18 cellular contexts compared by ENCODE assay signal in genomic region chr14:38003746-38004609, GRCh38.
"Had no signal": no experiment of that assay in that cellular context is flagged by ENCODE, and none has a peak within 500 bp of the region (broad histone marks: within the 10 kb centered on the region; RNA-seq: fewer than 3 reads in every experiment).

No MANE protein-coding gene starts in this region.

- H3K36me3 ChIP-seq: esophagus muscularis mucosa, gastrocnemius medialis, left ventricle myocardium inferior, lower lobe of right lung, sigmoid colon, stomach, thoracic aorta, transverse colon had no signal

- H3K27ac ChIP-seq: epithelial cell of prostate, esophagus muscularis mucosa, gastrocnemius medialis, left ventricle myocardium inferior, lower lobe of right lung, sigmoid colon, skin epidermis, stomach, thoracic aorta, transverse colon had no signal

- H3K4me3 ChIP-seq: esophagus muscularis mucosa, gastrocnemius medialis, left ventricle myocardium inferior, lower lobe of right lung, sigmoid colon, skin epidermis, stomach, thoracic aorta, transverse colon had no signal

- H3K9me3 ChIP-seq: esophagus muscularis mucosa, gastrocnemius medialis, left ventricle myocardium inferior, lower lobe of right lung, sigmoid colon, stomach, thoracic aorta, transverse colon had no signal

- DNase-seq: effector memory CD8-positive, alpha-beta T cell; gastrocnemius medialis; glutamatergic neuron; left ventricle myocardium inferior; lower lobe of right lung; natural killer cell; posterior cingulate gyrus; sigmoid colon; stimulated activated CD4-positive, alpha-beta T cell treated with anti-CD3 and anti-CD28 coated beads, Interleukin-2, amount 100 ng/mL, for 24 hours; stimulated activated CD4-positive, alpha-beta T cell treated with anti-CD3 and anti-CD28 coated beads, Interleukin-4, amount 100 ng/mL, for 4 hours; stimulated activated naive CD4-positive, alpha-beta T cell; stomach; substantia nigra; transverse colon had no signal

- H3K27me3 ChIP-seq: esophagus muscularis mucosa, gastrocnemius medialis, sigmoid colon, stomach, transverse colon had no signal

- ATAC-seq: effector memory CD8-positive, alpha-beta T cell; gastrocnemius medialis; lower lobe of right lung; natural killer cell had no signal

- H3K4me1 ChIP-seq: esophagus muscularis mucosa, gastrocnemius medialis, left ventricle myocardium inferior, lower lobe of right lung, sigmoid colon, stomach, transverse colon had no signal
